12 cellular contexts compared by ENCODE assay signal in genomic region chr7:16929146-16929762, GRCh38. TPM values are rescaled to one million over a fixed set of nuclear protein-coding genes. Genes with fewer than 3 reads are reported as not detected.
DNase-seq lines count a peak whose midpoint lies in the region; ATAC-seq and TF ChIP-seq lines count a peak whose summit lies in the region.
"Had no signal": no experiment of that assay in that cellular context is flagged by ENCODE, and none has a peak within 500 bp of the region (broad histone marks: within the 10 kb centered on the region; RNA-seq: fewer than 3 reads in every experiment).

No MANE protein-coding gene starts in this region.

- DNase-seq in Karpas-422 (peak; percentile 55), naive B cell (peak; percentile 63), MG63 (no peak), NCI-H128 (lab: John Stamatoyannopoulos, UW; ENCODE audit: unreplicated experiment) (no peak), GM10266 (ENCODE audit: extremely low spot score) (no peak), activated gamma-delta T cell treated with Interleukin-2 at 50 U/mL for 16 hours (no peak)
- DNase-seq: mammary epithelial cell, NCI-H1105 treated with DMSO at 0.1 percent for 48 hours, T-helper 1 cell had no signal

- H3K4me1 Mint-ChIP-seq in naive B cell: peaks cover 27 to 39% (median 31%) of the 10 kb centered on the region in 3 donors

- H3K27me3 ChIP-seq in Karpas-422 (ENCODE audit: low read length) (no peaks in the 10 kb centered on the region), MG63 (no peaks in the 10 kb centered on the region)

- no peak overlapping the region for H2AFZ ChIP-seq in Karpas-422 (ENCODE audit: low read length)

- H4K20me1 ChIP-seq in Karpas-422 (ENCODE audit: insufficient read depth, low read depth, low read length): no peaks in the 10 kb centered on the region

- H3K27ac ChIP-seq in Karpas-422 (ENCODE audit: low read length): no peak overlapping the region

- H3K9me3 ChIP-seq in Karpas-422 (ENCODE audit: low read length) (no peaks in the 10 kb centered on the region), MG63 (0 out of 2 replicates have a peak, but pooled peaks cover 2% of the 10 kb centered on the region)

- H3K36me3 ChIP-seq in Karpas-422 (ENCODE audit: insufficient read depth, low read length) (no peaks in the 10 kb centered on the region), MG63 (no peaks in the 10 kb centered on the region)

- ATAC-seq in GM19023 (IDR thresholded peaks at IDR 0.05; ENCODE audit: unreplicated experiment): peak; percentile 69
- peak; percentile 83 for ATAC-seq in HG02798 (IDR thresholded peaks at IDR 0.05; ENCODE audit: poor library complexity, unreplicated experiment)
- ATAC-seq in naive B cell (ENCODE audit: low read depth in 2 of 2): peak; percentile 92 to 96

- peak overlapping the region in 3 of 8 donors; percentile 17 to 44 (median 21) for H3K4me3 Mint-ChIP-seq in naive B cell
- H3K4me3 Mint-ChIP-seq: activated naive CD4-positive, alpha-beta T cell treated with anti-CD3 and anti-CD28 coated beads, Interleukin-2, amount 50 U/mL, for 24 hours had no signal

- H3K36me3 Mint-ChIP-seq in naive B cell: no peaks in the 10 kb centered on the region
- H3K36me3 Mint-ChIP-seq: activated naive CD4-positive, alpha-beta T cell treated with anti-CD3 and anti-CD28 coated beads, Interleukin-2, amount 50 U/mL, for 24 hours had no signal

- no peak for TF ChIP-seq CTCF in GM10266 (IDR thresholded peaks at IDR 0.05; ENCODE audit: control insufficient read depth, insufficient read depth, low read depth, missing control alignments)

- H3K27me3 Mint-ChIP-seq in naive B cell: peaks cover 10 to 32% (median 19%) of the 10 kb centered on the region in 3 donors
- H3K27me3 Mint-ChIP-seq: activated naive CD4-positive, alpha-beta T cell treated with anti-CD3 and anti-CD28 coated beads, Interleukin-2, amount 50 U/mL, for 24 hours had no signal

- H3K9me3 Mint-ChIP-seq in naive B cell: no peaks in the 10 kb centered on the region
- H3K9me3 Mint-ChIP-seq: activated naive CD4-positive, alpha-beta T cell treated with anti-CD3 and anti-CD28 coated beads, Interleukin-2, amount 50 U/mL, for 24 hours had no signal

- peak overlapping the region in 1 of 6 donors; percentile 65 for H3K27ac Mint-ChIP-seq in naive B cell
- H3K27ac Mint-ChIP-seq: activated naive CD4-positive, alpha-beta T cell treated with anti-CD3 and anti-CD28 coated beads, Interleukin-2, amount 50 U/mL, for 24 hours had no signal

- no peaks in the 10 kb centered on the region for H3K79me2 ChIP-seq in Karpas-422 (ENCODE audit: low read length)

- H3K9ac ChIP-seq in Karpas-422 (ENCODE audit: low read length): no peak overlapping the region

- H3K4me2 ChIP-seq in Karpas-422 (ENCODE audit: low read depth, low read length, poor library complexity, severe bottlenecking): no peak overlapping the region

- H3K9me2 ChIP-seq in Karpas-422 (replicated peaks; ENCODE audit: insufficient read depth, low read length): no peaks in the 10 kb centered on the region

- no peak overlapping the region for H3K4me3 ChIP-seq in Karpas-422 (ENCODE audit: low read length)
- no peak overlapping the region for H3K4me3 ChIP-seq in MG63

- no peaks in the 10 kb centered on the region for H3K4me1 ChIP-seq in Karpas-422 (ENCODE audit: low read length)

RNA-seq across cellular contexts. Expression of gene AGR3, which starts 47.5 kb away (rescaled TPM):
- not detected in 2 replicates for total RNA-seq in Karpas-422 (2014; rRNA removed; shearing (Covaris generic); ENCODE audit: low replicate concordance)
- polyA plus RNA-seq in naive B cell (ENCODE audit: low read depth in 6 of 6): not detected
- total RNA-seq in MG63 (2014; rRNA removed; shearing (Covaris generic); ENCODE audit: low replicate concordance): not detected in 2 replicates
- total RNA-seq: mammary epithelial cell had no signal
- polyA plus RNA-seq: mammary epithelial cell had no signal

Comparison
In these comparisons a context has a peak if more than half of its experiments do, and no peak if none do; other contexts are left out.
1. DNase-seq: peak in Karpas-422 (single experiment) and naive B cell (single experiment); none in MG63 (single experiment), NCI-H128 (single experiment), GM10266 (single experiment) and activated gamma-delta T cell treated with Interleukin-2 at 50 U/mL for 16 hours (single experiment).
2. Peak in every context shown above with its lines, with median percentiles within 50 percentile points of each other: ATAC-seq.